Comparison of ENCODE assay signal across 12 cellular contexts in genomic region chr2:41937464-41937861, GRCh38.
DNase-seq lines count a peak whose midpoint lies in the region; ATAC-seq, FAIRE-seq and TF ChIP-seq lines count a peak whose summit lies in the region.
"Had no signal": no experiment of that assay in that cellular context is flagged by ENCODE, and none has a peak within 500 bp of the region (broad histone marks: within the 10 kb centered on the region; RNA-seq: fewer than 3 reads in every experiment).

No MANE protein-coding gene starts in this region.

- H3K9me3 ChIP-seq in heart right ventricle (no peaks in the 10 kb centered on the region), iPS-20b (ENCODE audit: insufficient read depth, low read depth, low read length) (no peaks in the 10 kb centered on the region), mammary epithelial cell (replicated peaks; ENCODE audit: insufficient read depth, low read length) (no peaks in the 10 kb centered on the region)
- H3K9me3 ChIP-seq in CD8-positive, alpha-beta T cell (ENCODE audit: low read length), result no peaks in the 10 kb centered on the region

- H3K4me3 Mint-ChIP-seq in CD8-positive, alpha-beta T cell, result no peak overlapping the region
- no peak overlapping the region for H3K4me3 Mint-ChIP-seq in activated T-helper 17 cell treated with anti-CD3 and anti-CD28 coated beads, Interleukin-2, amount 50 U/mL, for 72 hours

- no peak overlapping the region for H3K27ac Mint-ChIP-seq in CD8-positive, alpha-beta T cell
- H3K27ac Mint-ChIP-seq in activated T-helper 17 cell treated with anti-CD3 and anti-CD28 coated beads, Interleukin-2, amount 50 U/mL, for 72 hours, result no peak overlapping the region

- 75 to 81% methylated on average over 4 of the region's 4 CpGs for WGBS in heart right ventricle, 2 donors
- WGBS in mammary epithelial cell (ENCODE audit: low coverage, missing lambda C conversion rate), result 63% methylated on average over 2 of the region's 4 CpGs

- intact Hi-C loops in heart right ventricle (cut with DNase I) (loop anchor here in 2 of 10 donors (5.0 to 10.0 kb wide), 2 partner anchors 107 to 110 kb away; partner anchors contain the start of gene PKDCC (in 2 of the 2)), left ventricle myocardium superior (cut with micrococcal nuclease) (no loop called here), mammary epithelial cell (cut with micrococcal nuclease) (no loop called here)
- intact Hi-C loops in CD8-positive, alpha-beta T cell (cut with DNase I, micrococcal nuclease), result no loop called here

- POLR2A ChIA-PET in CD8-positive, alpha-beta T cell (lab: Charles Lee), result interaction anchor here (0.8 kb wide), 1 partner anchor 13 kb away, joined by 3 read pairs; no protein-coding TSS in a partner anchor

- H3K4me1 ChIP-seq in heart right ventricle (peaks cover 9 to 81% (median 39%) of the 10 kb centered on the region in 9 donors), iPS-20b (ENCODE audit: insufficient read depth, low read length) (peaks cover 29% of the 10 kb centered on the region), mammary epithelial cell (ENCODE audit: insufficient read depth, low read length) (no peaks in the 10 kb centered on the region)
- H3K4me1 ChIP-seq in CD8-positive, alpha-beta T cell (ENCODE audit: insufficient read depth, low read length), result no peaks in the 10 kb centered on the region

- H3K36me3 Mint-ChIP-seq in CD8-positive, alpha-beta T cell, result no peaks in the 10 kb centered on the region
- no peaks in the 10 kb centered on the region for H3K36me3 Mint-ChIP-seq in activated T-helper 17 cell treated with anti-CD3 and anti-CD28 coated beads, Interleukin-2, amount 50 U/mL, for 72 hours (ENCODE audit: low read depth)

- no peaks in the 10 kb centered on the region for H3K9me3 Mint-ChIP-seq in CD8-positive, alpha-beta T cell
- no peaks in the 10 kb centered on the region for H3K9me3 Mint-ChIP-seq in activated T-helper 17 cell treated with anti-CD3 and anti-CD28 coated beads, Interleukin-2, amount 50 U/mL, for 72 hours

- H3K4me1 Mint-ChIP-seq in CD8-positive, alpha-beta T cell (ENCODE audit: low read depth), result no peaks in the 10 kb centered on the region
- peaks cover 7% of the 10 kb centered on the region for H3K4me1 Mint-ChIP-seq in activated T-helper 17 cell treated with anti-CD3 and anti-CD28 coated beads, Interleukin-2, amount 50 U/mL, for 72 hours

- DNase-seq in heart right ventricle, result no peak
- DNase-seq in left ventricle myocardium superior, result no peak
- no peak for DNase-seq in CD8-positive, alpha-beta T cell
- DNase-seq in mammary epithelial cell, result no peak
- no peak for DNase-seq in DMS53 treated with DMSO at 0.1 percent for 48 hours (lab: John Stamatoyannopoulos, UW; ENCODE audit: unreplicated experiment)
- DNase-seq: activated CD8-positive, alpha-beta memory T cell treated with anti-CD3 and anti-CD28 coated beads, Interleukin-2, amount 50 U/mL, for 48 hours; amniotic stem cell had no signal

- H3K27ac ChIP-seq in heart right ventricle, result peak overlapping the region in 9 of 10 donors; percentile 10 to 82 (median 73)
- H3K27ac ChIP-seq in iPS-20b (ENCODE audit: low read length), result peak overlapping the region; percentile 11
- no peak overlapping the region for H3K27ac ChIP-seq in CD8-positive, alpha-beta T cell (ENCODE audit: low read depth, low read length)
- no peak overlapping the region for H3K27ac ChIP-seq in mammary epithelial cell (ENCODE audit: insufficient read depth, low read depth, low read length)
- H3K27ac ChIP-seq: RWPE1 had no signal

- H3K27me3 ChIP-seq in heart right ventricle (no peaks in the 10 kb centered on the region), iPS-20b (ENCODE audit: insufficient read depth, low read length) (no peaks in the 10 kb centered on the region), mammary epithelial cell (ENCODE audit: insufficient read depth, low read length) (no peaks in the 10 kb centered on the region)
- no peaks in the 10 kb centered on the region for H3K27me3 ChIP-seq in CD8-positive, alpha-beta T cell (ENCODE audit: insufficient read depth, low read length)

- no peak overlapping the region for H3K4me3 ChIP-seq in heart right ventricle
- 0 out of 2 replicates have a peak overlapping the region, but pooled peaks have one; percentile 5 for H3K4me3 ChIP-seq in iPS-20b (ENCODE audit: low read length)
- no peak overlapping the region for H3K4me3 ChIP-seq in CD8-positive, alpha-beta T cell (ENCODE audit: low read depth, low read length)
- no peak overlapping the region for H3K4me3 ChIP-seq in mammary epithelial cell (replicated peaks in 1 of 3; ENCODE audit: insufficient read depth in 1 of 3, low read depth in 2 of 3, low read length in 3 of 3)

- H4K20me1 ChIP-seq in mammary epithelial cell (ENCODE audit: insufficient read depth, low read length), result peaks cover 2% of the 10 kb centered on the region

- FAIRE-seq in TTC549 (lab: Jason Lieb, UNC), result peak; percentile 17
- FAIRE-seq: GM18507 had no signal

- in situ Hi-C loops in mammary epithelial cell (cut with MboI; ENCODE audit: low sequenced_read_pairs in 2 of 2), result no loop called here

- H3K79me2 ChIP-seq in mammary epithelial cell (ENCODE audit: insufficient read depth, low read length), result no peaks in the 10 kb centered on the region

- H2AFZ ChIP-seq in mammary epithelial cell (ENCODE audit: low read depth, low read length), result no peak overlapping the region

- ATAC-seq in heart right ventricle, result no peak
- ATAC-seq in left ventricle myocardium superior, result no peak
- no peak for ATAC-seq in CD8-positive, alpha-beta T cell
- no peak for ATAC-seq in activated T-helper 17 cell treated with anti-CD3 and anti-CD28 coated beads, Interleukin-2, amount 50 U/mL, for 72 hours (replicated peaks)

- H3K36me3 ChIP-seq in heart right ventricle (no peaks in the 10 kb centered on the region), iPS-20b (ENCODE audit: insufficient read depth, low read depth, low read length) (no peaks in the 10 kb centered on the region), mammary epithelial cell (ENCODE audit: insufficient read depth, low read length) (no peaks in the 10 kb centered on the region)
- no peaks in the 10 kb centered on the region for H3K36me3 ChIP-seq in CD8-positive, alpha-beta T cell (ENCODE audit: insufficient read depth, low read length)

- H3K9ac ChIP-seq in iPS-20b (ENCODE audit: low read depth, low read length), result peak overlapping the region; percentile 39; the same call in 1 of the 2 replicates
- H3K9ac ChIP-seq in mammary epithelial cell (ENCODE audit: insufficient read depth, low read length), result no peak overlapping the region

- CTCF ChIA-PET in CD8-positive, alpha-beta T cell (lab: Charles Lee), result no interaction called here
- CTCF ChIA-PET in mammary epithelial cell (lab: Charles Lee; ENCODE audit: low non-redundant PET), result no interaction called here

- H3K4me2 ChIP-seq in mammary epithelial cell (ENCODE audit: insufficient read depth, low read depth, low read length), result no peak overlapping the region

- dilution Hi-C loops in mammary epithelial cell (cut with HindIII; ENCODE audit: low sequenced_read_pairs), result no loop called here

- TF ChIP-seq CTCF in heart right ventricle (IDR thresholded peaks at IDR 0.05) (no peak), mammary epithelial cell (conservative IDR thresholded peaks at IDR 0.05 in 1 of 2, IDR thresholded peaks at IDR 0.05 in 1 of 2; ENCODE audit: extremely low read depth in 1 of 2, insufficient read depth in 1 of 2, low read depth in 1 of 2, low read length in 2 of 2) (no peak)
- no peak for TF ChIP-seq CTCF in CD8-positive, alpha-beta T cell (IDR thresholded peaks at IDR 0.05)

- BruUV-seq in mammary epithelial cell (replicated peaks; lab: Mats Ljungman, UMichigan), result no TSS peak

- peaks cover 7% of the 10 kb centered on the region for H3K27me3 Mint-ChIP-seq in CD8-positive, alpha-beta T cell (ENCODE audit: low read depth)
- no peaks in the 10 kb centered on the region for H3K27me3 Mint-ChIP-seq in activated T-helper 17 cell treated with anti-CD3 and anti-CD28 coated beads, Interleukin-2, amount 50 U/mL, for 72 hours

Comparison
In these comparisons a context has a peak if more than half of its experiments do, and no peak if none do; other contexts are left out.
1. H3K27ac ChIP-seq: peak in heart right ventricle (9 of 10) and iPS-20b (single experiment); none in CD8-positive, alpha-beta T cell (single experiment) and mammary epithelial cell (single experiment).